ENCODE assay signal across 2 cellular contexts in genomic region chr16:4698321-4699029, GRCh38.
A peak's percentile ranks its signal among the peaks of the same experiment; 100 is the strongest.
TF ChIP-seq lines count a peak whose summit lies in the region.

No MANE protein-coding gene starts in this region.

TF ChIP-seq in GM12878, 131 proteins besides CTCF, POLR2A, EP300 and RAD21:
- TF ChIP-seq BACH1 (IDR thresholded peaks at IDR 0.05; ENCODE audit: borderline replicate concordance) (no peak), ZBTB4 (CRISPR knock-in tag; IDR thresholded peaks at IDR 0.05) (no peak), POLR2AphosphoS5 (IDR thresholded peaks at IDR 0.05; ENCODE audit: low read length) (peak; percentile 52; the same call in 1 of the 2 replicates), SPI1 (IDR thresholded peaks at IDR 0.05; ENCODE audit: borderline replicate concordance, insufficient read depth, low read depth, low read length) (no peak), ZNF622 (IDR thresholded peaks at IDR 0.05) (no peak)
TF ChIP-seq in GM12878: peak in this region for 1.

TF ChIP-seq in HepG2, 621 proteins besides CTCF, POLR2A, EP300 and RAD21:
- TF ChIP-seq AGO2 (optimal IDR thresholded peaks at IDR 0.05; ENCODE audit: low read depth, low read length), result peak; percentile 82
- TF ChIP-seq RBFOX2 (IDR thresholded peaks at IDR 0.05; ENCODE audit: low read depth, low read length), result peak; percentile 49; the same call in 1 of the 2 replicates
- no peak for TF ChIP-seq THAP11 (CRISPR knock-in tag; IDR thresholded peaks at IDR 0.05)
